In genomic region chr22:29202231-29203192, GRCh38 we compare ENCODE assay signal across 1 cellular context.
A peak's percentile ranks its signal among the peaks of the same experiment; 100 is the strongest.
TF ChIP-seq lines count a peak whose summit lies in the region.

No MANE protein-coding gene starts in this region.

TF ChIP-seq in HepG2, 621 proteins besides CTCF, POLR2A, EP300 and RAD21 (continued from another document and continues in another):
- TF ChIP-seq ZBTB33 (CRISPR knock-in tag; IDR thresholded peaks at IDR 0.05): no peak
- no peak for TF ChIP-seq CBX5 (CRISPR knock-in tag; IDR thresholded peaks at IDR 0.05; ENCODE audit: borderline replicate concordance)
- no peak for TF ChIP-seq ZNF615 (CRISPR knock-in tag; IDR thresholded peaks at IDR 0.05; ENCODE audit: borderline replicate concordance)
- no peak for TF ChIP-seq NKX3-1 (CRISPR knock-in tag; IDR thresholded peaks at IDR 0.05)
- TF ChIP-seq CENPX (CRISPR knock-in tag; IDR thresholded peaks at IDR 0.05): no peak
- TF ChIP-seq, protein P1, sequence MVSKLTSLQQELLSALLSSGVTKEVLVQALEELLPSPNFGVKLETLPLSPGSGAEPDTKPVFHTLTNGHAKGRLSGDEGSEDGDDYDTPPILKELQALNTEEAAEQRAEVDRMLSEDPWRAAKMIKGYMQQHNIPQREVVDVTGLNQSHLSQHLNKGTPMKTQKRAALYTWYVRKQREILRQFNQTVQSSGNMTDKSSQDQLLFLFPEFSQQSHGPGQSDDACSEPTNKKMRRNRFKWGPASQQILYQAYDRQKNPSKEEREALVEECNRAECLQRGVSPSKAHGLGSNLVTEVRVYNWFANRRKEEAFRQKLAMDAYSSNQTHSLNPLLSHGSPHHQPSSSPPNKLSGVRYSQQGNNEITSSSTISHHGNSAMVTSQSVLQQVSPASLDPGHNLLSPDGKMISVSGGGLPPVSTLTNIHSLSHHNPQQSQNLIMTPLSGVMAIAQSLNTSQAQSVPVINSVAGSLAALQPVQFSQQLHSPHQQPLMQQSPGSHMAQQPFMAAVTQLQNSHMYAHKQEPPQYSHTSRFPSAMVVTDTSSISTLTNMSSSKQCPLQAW (CRISPR knock-in tag; IDR thresholded peaks at IDR 0.05): 0 out of 2 replicates have a peak, but pooled peaks have one; percentile 36
- no peak for TF ChIP-seq RFX3 (CRISPR knock-in tag; IDR thresholded peaks at IDR 0.05)
- TF ChIP-seq, protein P2, sequence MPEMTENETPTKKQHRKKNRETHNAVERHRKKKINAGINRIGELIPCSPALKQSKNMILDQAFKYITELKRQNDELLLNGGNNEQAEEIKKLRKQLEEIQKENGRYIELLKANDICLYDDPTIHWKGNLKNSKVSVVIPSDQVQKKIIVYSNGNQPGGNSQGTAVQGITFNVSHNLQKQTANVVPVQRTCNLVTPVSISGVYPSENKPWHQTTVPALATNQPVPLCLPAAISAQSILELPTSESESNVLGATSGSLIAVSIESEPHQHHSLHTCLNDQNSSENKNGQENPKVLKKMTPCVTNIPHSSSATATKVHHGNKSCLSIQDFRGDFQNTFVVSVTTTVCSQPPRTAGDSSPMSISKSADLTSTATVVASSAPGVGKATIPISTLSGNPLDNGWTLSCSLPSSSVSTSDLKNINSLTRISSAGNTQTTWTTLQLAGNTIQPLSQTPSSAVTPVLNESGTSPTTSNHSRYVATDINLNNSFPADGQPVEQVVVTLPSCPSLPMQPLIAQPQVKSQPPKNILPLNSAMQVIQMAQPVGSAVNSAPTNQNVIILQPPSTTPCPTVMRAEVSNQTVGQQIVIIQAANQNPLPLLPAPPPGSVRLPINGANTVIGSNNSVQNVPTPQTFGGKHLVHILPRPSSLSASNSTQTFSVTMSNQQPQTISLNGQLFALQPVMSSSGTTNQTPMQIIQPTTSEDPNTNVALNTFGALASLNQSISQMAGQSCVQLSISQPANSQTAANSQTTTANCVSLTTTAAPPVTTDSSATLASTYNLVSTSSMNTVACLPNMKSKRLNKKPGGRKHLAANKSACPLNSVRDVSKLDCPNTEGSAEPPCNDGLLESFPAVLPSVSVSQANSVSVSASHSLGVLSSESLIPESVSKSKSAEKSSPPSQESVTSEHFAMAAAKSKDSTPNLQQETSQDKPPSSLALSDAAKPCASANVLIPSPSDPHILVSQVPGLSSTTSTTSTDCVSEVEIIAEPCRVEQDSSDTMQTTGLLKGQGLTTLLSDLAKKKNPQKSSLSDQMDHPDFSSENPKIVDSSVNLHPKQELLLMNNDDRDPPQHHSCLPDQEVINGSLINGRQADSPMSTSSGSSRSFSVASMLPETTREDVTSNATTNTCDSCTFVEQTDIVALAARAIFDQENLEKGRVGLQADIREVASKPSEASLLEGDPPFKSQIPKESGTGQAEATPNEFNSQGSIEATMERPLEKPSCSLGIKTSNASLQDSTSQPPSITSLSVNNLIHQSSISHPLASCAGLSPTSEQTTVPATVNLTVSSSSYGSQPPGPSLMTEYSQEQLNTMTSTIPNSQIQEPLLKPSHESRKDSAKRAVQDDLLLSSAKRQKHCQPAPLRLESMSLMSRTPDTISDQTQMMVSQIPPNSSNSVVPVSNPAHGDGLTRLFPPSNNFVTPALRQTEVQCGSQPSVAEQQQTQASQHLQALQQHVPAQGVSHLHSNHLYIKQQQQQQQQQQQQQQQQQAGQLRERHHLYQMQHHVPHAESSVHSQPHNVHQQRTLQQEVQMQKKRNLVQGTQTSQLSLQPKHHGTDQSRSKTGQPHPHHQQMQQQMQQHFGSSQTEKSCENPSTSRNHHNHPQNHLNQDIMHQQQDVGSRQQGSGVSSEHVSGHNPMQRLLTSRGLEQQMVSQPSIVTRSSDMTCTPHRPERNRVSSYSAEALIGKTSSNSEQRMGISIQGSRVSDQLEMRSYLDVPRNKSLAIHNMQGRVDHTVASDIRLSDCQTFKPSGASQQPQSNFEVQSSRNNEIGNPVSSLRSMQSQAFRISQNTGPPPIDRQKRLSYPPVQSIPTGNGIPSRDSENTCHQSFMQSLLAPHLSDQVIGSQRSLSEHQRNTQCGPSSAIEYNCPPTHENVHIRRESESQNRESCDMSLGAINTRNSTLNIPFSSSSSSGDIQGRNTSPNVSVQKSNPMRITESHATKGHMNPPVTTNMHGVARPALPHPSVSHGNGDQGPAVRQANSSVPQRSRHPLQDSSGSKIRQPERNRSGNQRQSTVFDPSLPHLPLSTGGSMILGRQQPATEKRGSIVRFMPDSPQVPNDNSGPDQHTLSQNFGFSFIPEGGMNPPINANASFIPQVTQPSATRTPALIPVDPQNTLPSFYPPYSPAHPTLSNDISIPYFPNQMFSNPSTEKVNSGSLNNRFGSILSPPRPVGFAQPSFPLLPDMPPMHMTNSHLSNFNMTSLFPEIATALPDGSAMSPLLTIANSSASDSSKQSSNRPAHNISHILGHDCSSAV (CRISPR knock-in tag; IDR thresholded peaks at IDR 0.05; ENCODE audit: borderline replicate concordance): no peak
- TF ChIP-seq STAG1 (CRISPR knock-in tag; IDR thresholded peaks at IDR 0.05): peak; percentile 83
- TF ChIP-seq FOXP1 (IDR thresholded peaks at IDR 0.05): no peak
- no peak for TF ChIP-seq FOXP1 (CRISPR knock-in tag; IDR thresholded peaks at IDR 0.05)
- TF ChIP-seq PRMT3 (CRISPR knock-in tag; IDR thresholded peaks at IDR 0.05; ENCODE audit: borderline replicate concordance, low read depth): no peak
- TF ChIP-seq RXRB (CRISPR knock-in tag; IDR thresholded peaks at IDR 0.05; ENCODE audit: borderline replicate concordance): peak; percentile 9; the same call in 1 of the 2 replicates
- no peak for TF ChIP-seq POLR2AphosphoS2 (IDR thresholded peaks at IDR 0.05; ENCODE audit: low read depth, low read length)
- TF ChIP-seq RERE (CRISPR knock-in tag; IDR thresholded peaks at IDR 0.05; ENCODE audit: low read depth): no peak
- no peak for TF ChIP-seq ZNF230 (CRISPR knock-in tag; IDR thresholded peaks at IDR 0.05)
- no peak for TF ChIP-seq SMARCE1 (IDR thresholded peaks at IDR 0.05; ENCODE audit: borderline replicate concordance)
- no peak for TF ChIP-seq ZFP62 (CRISPR knock-in tag; IDR thresholded peaks at IDR 0.05)
- TF ChIP-seq ARNT (IDR thresholded peaks at IDR 0.05): no peak
- TF ChIP-seq NFE2L1 (CRISPR knock-in tag; IDR thresholded peaks at IDR 0.05; ENCODE audit: borderline replicate concordance): no peak
- no peak for TF ChIP-seq BATF2 (CRISPR knock-in tag; IDR thresholded peaks at IDR 0.05)
- no peak for TF ChIP-seq MXD1 (CRISPR knock-in tag; IDR thresholded peaks at IDR 0.05)
- no peak for TF ChIP-seq ZSCAN22 (CRISPR knock-in tag; IDR thresholded peaks at IDR 0.05)
- TF ChIP-seq ZNF280B (CRISPR knock-in tag; IDR thresholded peaks at IDR 0.05; ENCODE audit: borderline replicate concordance): no peak
- TF ChIP-seq, protein P3, sequence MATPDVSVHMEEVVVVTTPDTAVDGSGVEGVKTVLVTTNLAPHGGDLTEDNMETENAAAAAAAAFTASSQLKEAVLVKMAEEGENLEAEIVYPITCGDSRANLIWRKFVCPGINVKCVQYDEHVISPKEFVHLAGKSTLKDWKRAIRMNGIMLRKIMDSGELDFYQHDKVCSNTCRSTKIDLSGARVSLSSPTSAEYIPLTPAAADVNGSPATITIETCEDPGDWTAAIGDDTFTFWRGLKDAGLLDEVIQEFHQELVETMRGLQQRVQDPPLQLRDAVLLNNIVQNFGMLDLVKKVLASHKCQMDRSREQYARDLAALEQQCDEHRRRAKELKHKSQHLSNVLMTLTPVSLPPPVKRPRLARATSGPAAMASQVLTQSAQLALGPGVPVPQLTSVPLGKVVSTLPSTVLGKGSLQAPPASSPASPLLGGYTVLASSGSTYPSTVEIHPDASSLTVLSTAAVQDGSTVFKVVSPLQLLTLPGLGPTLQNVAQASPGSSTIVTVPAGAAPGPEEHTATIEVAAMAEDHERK (CRISPR knock-in tag; IDR thresholded peaks at IDR 0.05; ENCODE audit: low read depth): no peak
- TF ChIP-seq NONO (IDR thresholded peaks at IDR 0.05): no peak
- no peak for TF ChIP-seq NONO (CRISPR knock-in tag; conservative IDR thresholded peaks at IDR 0.05)
- TF ChIP-seq EZH2 (conservative IDR thresholded peaks at IDR 0.05; ENCODE audit: low read depth, low read length): no peak
- 0 out of 2 replicates have a peak, but pooled peaks have one; percentile 14 for TF ChIP-seq TFAP4 (IDR thresholded peaks at IDR 0.05; ENCODE audit: borderline replicate concordance, low read depth)
- no peak for TF ChIP-seq POLR2G (IDR thresholded peaks at IDR 0.05; ENCODE audit: low read depth, low read length)
- no peak for TF ChIP-seq TOPORS (CRISPR knock-in tag; IDR thresholded peaks at IDR 0.05)
- TF ChIP-seq BRCA1 (CRISPR knock-in tag; IDR thresholded peaks at IDR 0.05): no peak
- TF ChIP-seq ZNF891 (CRISPR knock-in tag; IDR thresholded peaks at IDR 0.05): 0 out of 2 replicates have a peak, but pooled peaks have one; percentile 20
- no peak for TF ChIP-seq ZKSCAN1 (IDR thresholded peaks at IDR 0.05; ENCODE audit: low read length)
